Comparison of ENCODE assay signal across 1 cellular context in the genomic region with DNA sequence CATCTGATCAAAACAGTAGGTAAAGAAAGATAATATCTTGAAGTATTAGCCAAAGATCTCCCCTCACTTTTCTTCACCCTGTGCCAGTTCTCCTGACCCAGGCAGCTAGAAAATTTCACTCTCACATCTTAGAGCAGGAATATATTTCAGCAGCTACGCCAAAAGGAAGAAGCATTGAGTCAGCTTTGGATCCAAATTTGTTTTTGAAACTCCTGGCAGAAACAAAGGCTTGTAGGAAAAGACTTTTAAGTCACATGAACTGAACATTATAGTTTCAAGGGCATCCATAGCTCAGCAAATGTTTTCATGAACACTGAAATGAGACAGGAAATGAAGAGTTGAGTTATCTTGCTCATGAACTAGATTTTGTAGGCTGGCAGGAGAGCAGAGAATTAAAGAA.
TF ChIP-seq lines count a peak whose summit lies in the region.

No MANE protein-coding gene starts in this region.

TF ChIP-seq in IMR-90, 13 proteins besides CTCF, POLR2A, EP300 and RAD21 (continued from another document):
- TF ChIP-seq, protein P1, sequence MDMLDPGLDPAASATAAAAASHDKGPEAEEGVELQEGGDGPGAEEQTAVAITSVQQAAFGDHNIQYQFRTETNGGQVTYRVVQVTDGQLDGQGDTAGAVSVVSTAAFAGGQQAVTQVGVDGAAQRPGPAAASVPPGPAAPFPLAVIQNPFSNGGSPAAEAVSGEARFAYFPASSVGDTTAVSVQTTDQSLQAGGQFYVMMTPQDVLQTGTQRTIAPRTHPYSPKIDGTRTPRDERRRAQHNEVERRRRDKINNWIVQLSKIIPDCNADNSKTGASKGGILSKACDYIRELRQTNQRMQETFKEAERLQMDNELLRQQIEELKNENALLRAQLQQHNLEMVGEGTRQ (IDR thresholded peaks at IDR 0.05; ENCODE audit: low read depth, low read length), result no peak
- no peak for TF ChIP-seq CHD1 (IDR thresholded peaks at IDR 0.05; ENCODE audit: low read depth, low read length)
